In genomic region chr15:40070166-40070557, GRCh38 we compare ENCODE assay signal across 9 cellular contexts. TPM values are rescaled to one million over a fixed set of nuclear protein-coding genes. Genes with fewer than 3 reads are reported as not detected.
DNase-seq lines count a peak whose midpoint lies in the region; ATAC-seq and TF ChIP-seq lines count a peak whose summit lies in the region.
"Had no signal": no experiment of that assay in that cellular context is flagged by ENCODE, and none has a peak within 500 bp of the region (broad histone marks: within the 10 kb centered on the region; RNA-seq: fewer than 3 reads in every experiment).

No MANE protein-coding gene starts in this region.

- peak overlapping the region; percentile 87 for H3K27ac Mint-ChIP-seq in mesothelial cell of epicardium
- no peak overlapping the region for H3K27ac Mint-ChIP-seq in activated CD4-positive, alpha-beta T cell treated with anti-CD3 and anti-CD28 coated beads, Interleukin-2, amount 10 ng/mL, durations not matched to agents 7 days and 5 days
- no peak overlapping the region for H3K27ac Mint-ChIP-seq in activated CD4-positive, alpha-beta T cell treated with anti-CD3 and anti-CD28 coated beads for 36 hours
- H3K27ac Mint-ChIP-seq: activated naive CD4-positive, alpha-beta T cell treated with anti-CD3 and anti-CD28 coated beads, Interleukin-2, amount 50 U/mL, for 24 hours had no signal

- H3K9me3 ChIP-seq in heart right ventricle, result no peaks in the 10 kb centered on the region
- H3K9me3 ChIP-seq in SJCRH30 (replicated peaks), result no peaks in the 10 kb centered on the region
- no peaks in the 10 kb centered on the region for H3K9me3 ChIP-seq in transverse colon

- H3K9me3 Mint-ChIP-seq in mesothelial cell of epicardium, result no peaks in the 10 kb centered on the region
- no peaks in the 10 kb centered on the region for H3K9me3 Mint-ChIP-seq in activated CD4-positive, alpha-beta T cell treated with anti-CD3 and anti-CD28 coated beads, Interleukin-2, amount 10 ng/mL, durations not matched to agents 7 days and 5 days
- no peaks in the 10 kb centered on the region for H3K9me3 Mint-ChIP-seq in activated CD4-positive, alpha-beta T cell treated with anti-CD3 and anti-CD28 coated beads for 36 hours (ENCODE audit: low read depth)
- H3K9me3 Mint-ChIP-seq: activated naive CD4-positive, alpha-beta T cell treated with anti-CD3 and anti-CD28 coated beads, Interleukin-2, amount 50 U/mL, for 24 hours had no signal

- POLR2A ChIA-PET in activated CD4-positive, alpha-beta T cell treated with anti-CD3 and anti-CD28 coated beads, Interleukin-2, amount 10 ng/mL, durations not matched to agents 7 days and 5 days (lab: Charles Lee), result no interaction called here
- POLR2A ChIA-PET in activated CD4-positive, alpha-beta T cell treated with anti-CD3 and anti-CD28 coated beads for 36 hours (lab: Charles Lee), result no interaction called here

- H3K27ac ChIP-seq in heart right ventricle, result peak overlapping the region in 6 of 10 donors; percentile 59 to 86 (median 79)
- H3K27ac ChIP-seq in SJCRH30, result peak overlapping the region; percentile 94
- H3K27ac ChIP-seq in transverse colon, result peak overlapping the region in 3 of 4 donors; percentile 75 to 80 (median 75)

- H3K4me1 ChIP-seq in heart right ventricle, result peaks cover 11 to 39% (median 28%) of the 10 kb centered on the region in 9 donors
- peaks cover 24% of the 10 kb centered on the region for H3K4me1 ChIP-seq in SJCRH30
- peaks cover 14 to 40% (median 25%) of the 10 kb centered on the region in 4 donors for H3K4me1 ChIP-seq in transverse colon

- H3K27me3 ChIP-seq in heart right ventricle, result no peaks in the 10 kb centered on the region
- H3K27me3 ChIP-seq in SJCRH30, result no peaks in the 10 kb centered on the region
- no peaks in the 10 kb centered on the region for H3K27me3 ChIP-seq in transverse colon

- no peak overlapping the region for H3K4me3 Mint-ChIP-seq in mesothelial cell of epicardium
- H3K4me3 Mint-ChIP-seq in activated CD4-positive, alpha-beta T cell treated with anti-CD3 and anti-CD28 coated beads, Interleukin-2, amount 10 ng/mL, durations not matched to agents 7 days and 5 days, result no peak overlapping the region
- no peak overlapping the region for H3K4me3 Mint-ChIP-seq in activated CD4-positive, alpha-beta T cell treated with anti-CD3 and anti-CD28 coated beads for 36 hours
- H3K4me3 Mint-ChIP-seq: activated naive CD4-positive, alpha-beta T cell treated with anti-CD3 and anti-CD28 coated beads, Interleukin-2, amount 50 U/mL, for 24 hours had no signal

- no peaks in the 10 kb centered on the region for H3K36me3 Mint-ChIP-seq in mesothelial cell of epicardium
- no peaks in the 10 kb centered on the region for H3K36me3 Mint-ChIP-seq in activated CD4-positive, alpha-beta T cell treated with anti-CD3 and anti-CD28 coated beads, Interleukin-2, amount 10 ng/mL, durations not matched to agents 7 days and 5 days (ENCODE audit: low read depth)
- no peaks in the 10 kb centered on the region for H3K36me3 Mint-ChIP-seq in activated CD4-positive, alpha-beta T cell treated with anti-CD3 and anti-CD28 coated beads for 36 hours (ENCODE audit: low read depth)
- H3K36me3 Mint-ChIP-seq: activated naive CD4-positive, alpha-beta T cell treated with anti-CD3 and anti-CD28 coated beads, Interleukin-2, amount 50 U/mL, for 24 hours had no signal

- intact Hi-C loops in heart right ventricle (cut with DNase I) (no loop called here), cardiac septum (cut with DNase I) (no loop called here), transverse colon (cut with DNase I; ENCODE audit: low total_unique reads) (no loop called here)
- intact Hi-C loops in activated CD4-positive, alpha-beta T cell treated with anti-CD3 and anti-CD28 coated beads for 36 hours (cut with DNase I, micrococcal nuclease), result no loop called here

- CTCF ChIA-PET in activated CD4-positive, alpha-beta T cell treated with anti-CD3 and anti-CD28 coated beads, Interleukin-2, amount 10 ng/mL, durations not matched to agents 7 days and 5 days (lab: Charles Lee), result interaction anchor here (1.0 to 2.1 kb wide), 4 partner anchors 22 to 35 kb away, joined by 3 to 8 read pairs (median 6); no protein-coding TSS in a partner anchor
- CTCF ChIA-PET in activated CD4-positive, alpha-beta T cell treated with anti-CD3 and anti-CD28 coated beads for 36 hours (lab: Charles Lee), result interaction anchor here (0.7 kb wide), 1 partner anchor 11 kb away, joined by 3 read pairs; no protein-coding TSS in a partner anchor

- no peaks in the 10 kb centered on the region for H3K27me3 Mint-ChIP-seq in mesothelial cell of epicardium (ENCODE audit: low read depth)
- H3K27me3 Mint-ChIP-seq in activated CD4-positive, alpha-beta T cell treated with anti-CD3 and anti-CD28 coated beads, Interleukin-2, amount 10 ng/mL, durations not matched to agents 7 days and 5 days, result no peaks in the 10 kb centered on the region
- peaks cover 3% of the 10 kb centered on the region for H3K27me3 Mint-ChIP-seq in activated CD4-positive, alpha-beta T cell treated with anti-CD3 and anti-CD28 coated beads for 36 hours

- no peak overlapping the region for H3K4me3 ChIP-seq in heart right ventricle
- H3K4me3 ChIP-seq in SJCRH30, result no peak overlapping the region
- no peak overlapping the region for H3K4me3 ChIP-seq in transverse colon

- ATAC-seq in heart right ventricle, result no peak
- no peak for ATAC-seq in activated CD4-positive, alpha-beta T cell treated with anti-CD3 and anti-CD28 coated beads for 36 hours

- TF ChIP-seq POLR2A in transverse colon (IDR thresholded peaks at IDR 0.05), result no peak

- 69 to 72% methylated on average over 5 of the region's 5 CpGs for WGBS in heart right ventricle, 2 donors
- WGBS in transverse colon (ENCODE audit: low coverage in 1 of 2), 2 donors, result 65 to 80% methylated on average over 3 to 5 of the region's 5 CpGs

- DNase-seq in heart right ventricle (no peak), cardiac septum (ENCODE audit: low spot score) (no peak), SJCRH30 (peak; percentile 50 to 51), mesothelial cell of epicardium (ENCODE audit: low spot score in 2 of 2, unreplicated experiment in 2 of 2) (no peak), transverse colon (no peak), pons (ENCODE audit: low spot score) (no peak)
- DNase-seq in activated CD4-positive, alpha-beta T cell treated with anti-CD3 and anti-CD28 coated beads, Interleukin-2, amount 10 ng/mL, durations not matched to agents 7 days and 5 days, result no peak
- no peak for DNase-seq in activated CD4-positive, alpha-beta T cell treated with anti-CD3 and anti-CD28 coated beads for 36 hours

- H3K4me1 Mint-ChIP-seq in mesothelial cell of epicardium, result peaks cover 17% of the 10 kb centered on the region
- H3K4me1 Mint-ChIP-seq in activated CD4-positive, alpha-beta T cell treated with anti-CD3 and anti-CD28 coated beads, Interleukin-2, amount 10 ng/mL, durations not matched to agents 7 days and 5 days, result peaks cover 11% of the 10 kb centered on the region
- H3K4me1 Mint-ChIP-seq in activated CD4-positive, alpha-beta T cell treated with anti-CD3 and anti-CD28 coated beads for 36 hours, result peaks cover 10% of the 10 kb centered on the region

- H3K36me3 ChIP-seq in heart right ventricle, result peaks cover 0 to 7% (median 0%) of the 10 kb centered on the region in 9 donors
- H3K36me3 ChIP-seq in SJCRH30, result no peaks in the 10 kb centered on the region
- no peaks in the 10 kb centered on the region for H3K36me3 ChIP-seq in transverse colon

- TF ChIP-seq CTCF in heart right ventricle (IDR thresholded peaks at IDR 0.05), result no peak
- TF ChIP-seq CTCF in mesothelial cell of epicardium (IDR thresholded peaks at IDR 0.05; ENCODE audit: unreplicated experiment), result no peak
- TF ChIP-seq CTCF in transverse colon (IDR thresholded peaks at IDR 0.05), result no peak

- TF ChIP-seq EP300 in transverse colon (IDR thresholded peaks at IDR 0.05; ENCODE audit: low read depth), result no peak

- in situ Hi-C loops in transverse colon (cut with MboI; ENCODE audit: low pct_ligation_motif_present in 1 of 4, low pct_unique_long_range_greater_than_20kb in 1 of 4, low sequenced_read_pairs in 3 of 4), result no loop called here

RNA-seq across cellular contexts. Expression of gene SRP14, which starts 31.2 kb away (rescaled TPM):
- total RNA-seq in heart right ventricle, result 100 to 1,000 TPM; 189 to 290 (median 210) TPM
- polyA plus RNA-seq in heart right ventricle, result 100 to 1,000 TPM; 395 to 699 TPM
- 168 TPM for total RNA-seq in cardiac septum
- 406 and 411 TPM in 2 replicates for total RNA-seq in SJCRH30 (2014; rRNA removed; shearing (Covaris generic))
- total RNA-seq in mesothelial cell of epicardium, result 185 to 198 TPM (median 189 TPM) in 3 replicates
- 100 to 1,000 TPM; 216 to 511 (median 283) TPM for total RNA-seq in transverse colon
- 100 to 1,000 TPM; 145 to 150 TPM for total RNA-seq in activated CD4-positive, alpha-beta T cell treated with anti-CD3 and anti-CD28 coated beads, Interleukin-2, amount 10 ng/mL, durations not matched to agents 7 days and 5 days
- total RNA-seq in activated CD4-positive, alpha-beta T cell treated with anti-CD3 and anti-CD28 coated beads for 36 hours, result 100 to 1,000 TPM; 124 to 157 TPM

RNA-seq across cellular contexts. Expression of gene BMF, which starts 38.5 kb away (rescaled TPM):
- total RNA-seq in heart right ventricle (10 to 100 TPM in 1 of 10 donors, 1 to 10 TPM in 8, under 1 TPM in 1; 0.92 to 10.2 (median 3.0) TPM), cardiac septum (1.1 TPM), mesothelial cell of epicardium (90.3 to 98.9 TPM (median 97.0 TPM) in 3 replicates), transverse colon (10 to 100 TPM; 13.3 to 35.4 (median 25.1) TPM)
- polyA plus RNA-seq in heart right ventricle, result 1 to 10 TPM; 2.1 to 4.6 TPM
- total RNA-seq in SJCRH30 (2014; rRNA removed; shearing (Covaris generic)), result 6.5 and 6.7 TPM in 2 replicates
- 1 to 10 TPM; 8.5 to 8.6 TPM for total RNA-seq in activated CD4-positive, alpha-beta T cell treated with anti-CD3 and anti-CD28 coated beads, Interleukin-2, amount 10 ng/mL, durations not matched to agents 7 days and 5 days
- total RNA-seq in activated CD4-positive, alpha-beta T cell treated with anti-CD3 and anti-CD28 coated beads for 36 hours, result 1 to 10 TPM; 7.6 to 8.4 TPM

Comparison
In these comparisons a context has a peak if more than half of its experiments do, and no peak if none do; other contexts are left out.
1. DNase-seq: peak in SJCRH30 (2 of 2); none in heart right ventricle (0 of 2), cardiac septum (single experiment), mesothelial cell of epicardium (0 of 2), transverse colon (single experiment), pons (single experiment), activated CD4-positive, alpha-beta T cell treated with anti-CD3 and anti-CD28 coated beads, Interleukin-2, amount 10 ng/mL, durations not matched to agents 7 days and 5 days (single experiment) and activated CD4-positive, alpha-beta T cell treated with anti-CD3 and anti-CD28 coated beads for 36 hours (single experiment).
2. Peak in every context shown above with its lines, with median percentiles within 50 percentile points of each other: H3K27ac ChIP-seq.